ENCODE assay signal across 35 cellular contexts in genomic region chr20:44143896-44144295, GRCh38. TPM values are rescaled to one million over a fixed set of nuclear protein-coding genes. Genes with fewer than 3 reads are reported as not detected.
A peak's percentile ranks its signal among the peaks of the same experiment; 100 is the strongest.
DNase-seq lines count a peak whose midpoint lies in the region; ATAC-seq and TF ChIP-seq lines count a peak whose summit lies in the region.
"Had no signal": no experiment of that assay in that cellular context is flagged by ENCODE, and none has a peak within 500 bp of the region (broad histone marks: within the 10 kb centered on the region; RNA-seq: fewer than 3 reads in every experiment).

No MANE protein-coding gene starts in this region.

- no peaks in the 10 kb centered on the region for H3K9me3 Mint-ChIP-seq in osteocyte (ENCODE audit: unreplicated experiment)
- H3K9me3 Mint-ChIP-seq: activated B cell treated with CpG ODN at 0.5 μM for 24 hours; activated T-cell treated with anti-CD3 and anti-CD28 coated beads, Interleukin-2, amount 50 U/mL, for 4 hours; IgD-negative memory B cell; immature natural killer cell had no signal

- peaks cover 6% of the 10 kb centered on the region for H3K36me3 Mint-ChIP-seq in osteocyte (ENCODE audit: unreplicated experiment)
- H3K36me3 Mint-ChIP-seq: CD4-positive, alpha-beta memory T cell; immature natural killer cell; naive thymus-derived CD4-positive, alpha-beta T cell had no signal

- ATAC-seq in GM18517 (IDR thresholded peaks at IDR 0.05; ENCODE audit: unreplicated experiment) (no peak), HG02938 (IDR thresholded peaks at IDR 0.05; ENCODE audit: unreplicated experiment) (no peak)
- ATAC-seq: activated T-cell treated with anti-CD3 and anti-CD28 coated beads, Interleukin-2, amount 50 U/mL, for 4 hours; body of pancreas; GM12878; naive thymus-derived CD4-positive, alpha-beta T cell; Panc1 had no signal

- DNase-seq in coronary artery (ENCODE audit: low spot score) (no peak), left ventricle myocardium inferior (no peak), osteocyte (ENCODE audit: extremely low spot score, unreplicated experiment) (no peak), transverse colon (no peak), NCI-H1105 treated with DMSO at 0.1 percent for 48 hours (lab: John Stamatoyannopoulos, UW) (no peak), DMS79 treated with DMSO at 0.1 percent for 48 hours (lab: John Stamatoyannopoulos, UW) (no peak)
- DNase-seq: activated B cell treated with CpG ODN at 0.5 μM for 24 hours; activated CD4-positive, alpha-beta T cell treated with anti-CD3 and anti-CD28 coated beads, Interleukin-2, amount 50 U/mL, for 1 hour; activated gamma-delta T cell treated with Interleukin-2 at 50 U/mL for 16 hours; activated T-cell treated with anti-CD3 and anti-CD28 coated beads, Interleukin-2, amount 50 U/mL, for 4 hours; body of pancreas; CD4-positive, alpha-beta memory T cell; effector memory CD4-positive, alpha-beta T cell; EL; erythroblast; foreskin melanocyte; GOT3; hippocampal formation; immature natural killer cell; mesenchymal stem cell; naive thymus-derived CD4-positive, alpha-beta T cell; NCI-H1048; NCI-H1694 treated with DMSO at 0.1 percent for 48 hours; NCI-H510A treated with DMSO at 0.1 percent for 48 hours; NK-92 treated with Interleukin-12 subunit alpha and Interleukin-12 subunit beta, amount 100 ng/mL, for 24 hours; SIG-M5; stimulated activated CD4-positive, alpha-beta T cell treated with anti-CD3 and anti-CD28 coated beads, Interleukin-12 subunit alpha, Interleukin-12 subunit beta, amount 100 ng/mL, for 4 hours; stimulated activated CD4-positive, alpha-beta T cell treated with anti-CD3 and anti-CD28 coated beads, Interleukin-4, amount 100 ng/mL, for 1 hour; SW 1271 had no signal

- intact Hi-C loops in left ventricle myocardium inferior (cut with micrococcal nuclease) (no loop called here), transverse colon (cut with DNase I; ENCODE audit: low total_unique reads) (no loop called here)

- 65 to 89% methylated on average over 7 of the region's 7 CpGs for whole genome bisulfite sequencing in transverse colon (ENCODE audit: low coverage in 1 of 2), 2 donors

- no peak for TF ChIP-seq POLR2A in transverse colon (IDR thresholded peaks at IDR 0.05)

- TF ChIP-seq CTCF in coronary artery (IDR thresholded peaks at IDR 0.05) (no peak), left ventricle myocardium inferior (IDR thresholded peaks at IDR 0.05; ENCODE audit: borderline replicate concordance) (no peak), osteocyte (IDR thresholded peaks at IDR 0.05) (no peak), transverse colon (IDR thresholded peaks at IDR 0.05) (no peak)

- no peaks in the 10 kb centered on the region for H3K27me3 ChIP-seq in left ventricle myocardium inferior (ENCODE audit: low read depth)
- H3K27me3 ChIP-seq in transverse colon, result no peaks in the 10 kb centered on the region
- H3K27me3 ChIP-seq: body of pancreas had no signal

- H3K4me1 ChIP-seq in left ventricle myocardium inferior (peaks cover 96% of the 10 kb centered on the region), transverse colon (peaks cover 0 to 8% (median 3%) of the 10 kb centered on the region in 4 donors)
- H3K4me1 ChIP-seq: body of pancreas, suprapubic skin had no signal

- H3K36me3 ChIP-seq in left ventricle myocardium inferior (no peaks in the 10 kb centered on the region), transverse colon (no peaks in the 10 kb centered on the region)
- H3K36me3 ChIP-seq: suprapubic skin had no signal

- in situ Hi-C loops in transverse colon (cut with MboI; ENCODE audit: low pct_ligation_motif_present in 1 of 4, low pct_unique_long_range_greater_than_20kb in 1 of 4, low sequenced_read_pairs in 3 of 4), result no loop called here

- H3K27ac Mint-ChIP-seq in osteocyte (ENCODE audit: unreplicated experiment), result peak overlapping the region; percentile 43
- H3K27ac Mint-ChIP-seq: activated B cell treated with CpG ODN at 0.5 μM for 24 hours; CD4-positive, alpha-beta memory T cell; immature natural killer cell; naive thymus-derived CD4-positive, alpha-beta T cell had no signal

- TF ChIP-seq EP300 in transverse colon (IDR thresholded peaks at IDR 0.05; ENCODE audit: low read depth), result no peak

- H3K4me3 Mint-ChIP-seq in osteocyte (ENCODE audit: unreplicated experiment), result no peak overlapping the region
- H3K4me3 Mint-ChIP-seq: activated B cell treated with CpG ODN at 0.5 μM for 24 hours; activated T-cell treated with anti-CD3 and anti-CD28 coated beads, Interleukin-2, amount 50 U/mL, for 4 hours; CD4-positive, alpha-beta memory T cell; IgD-negative memory B cell; immature natural killer cell; naive thymus-derived CD4-positive, alpha-beta T cell had no signal

- peaks cover 34% of the 10 kb centered on the region for H3K4me1 Mint-ChIP-seq in osteocyte (ENCODE audit: unreplicated experiment)
- H3K4me1 Mint-ChIP-seq: activated B cell treated with CpG ODN at 0.5 μM for 24 hours; CD4-positive, alpha-beta memory T cell; immature natural killer cell had no signal

- H3K4me3 ChIP-seq in coronary artery, result peak overlapping the region; percentile 42
- peak overlapping the region; percentile 39 for H3K4me3 ChIP-seq in left ventricle myocardium inferior
- H3K4me3 ChIP-seq in transverse colon, result no peak overlapping the region
- H3K4me3 ChIP-seq: body of pancreas, GM12878, suprapubic skin had no signal

- H3K27ac ChIP-seq in coronary artery, result peak overlapping the region; percentile 60 to 79
- H3K27ac ChIP-seq in left ventricle myocardium inferior (replicated peaks), result peak overlapping the region; percentile 90
- peak overlapping the region; percentile 67 to 84 (median 79) for H3K27ac ChIP-seq in transverse colon
- H3K27ac ChIP-seq: body of pancreas, suprapubic skin had no signal

- no peaks in the 10 kb centered on the region for H3K9me3 ChIP-seq in left ventricle myocardium inferior (replicated peaks)
- H3K9me3 ChIP-seq in transverse colon, result no peaks in the 10 kb centered on the region
- H3K9me3 ChIP-seq: body of pancreas, suprapubic skin had no signal

- no peaks in the 10 kb centered on the region for H3K27me3 Mint-ChIP-seq in osteocyte (ENCODE audit: unreplicated experiment)

RNA-seq across cellular contexts. Expression of gene JPH2, which starts 43.1 kb away (rescaled TPM):
- total RNA-seq in left ventricle myocardium inferior (151 TPM), osteocyte (14.2 and 16.5 TPM in 2 replicates), transverse colon (100 to 1,000 TPM in 1 of 4 donors, 10 to 100 TPM in 2, 1 to 10 TPM in 1; 9.8 to 216 (median 18.3) TPM)
- total RNA-seq: activated B cell treated with CpG ODN at 0.5 μM for 24 hours; activated T-cell treated with anti-CD3 and anti-CD28 coated beads, Interleukin-2, amount 50 U/mL, for 4 hours; CD4-positive, alpha-beta memory T cell; GM12878 had no signal

Comparison
In these comparisons a context has a peak if more than half of its experiments do, and no peak if none do; other contexts are left out.
1. H3K4me3 ChIP-seq: peak in coronary artery (single experiment) and left ventricle myocardium inferior (single experiment); none in transverse colon (0 of 4).
2. Peak in every context shown above with its lines, with median percentiles within 50 percentile points of each other: H3K27ac ChIP-seq.